ENCODE assay signal across 10 cellular contexts in genomic region chr3:52240886-52241244, GRCh38. TPM values are rescaled to one million over a fixed set of nuclear protein-coding genes. Genes with fewer than 3 reads are reported as not detected.
A peak's percentile ranks its signal among the peaks of the same experiment; 100 is the strongest.
DNase-seq lines count a peak whose midpoint lies in the region; ATAC-seq and TF ChIP-seq lines count a peak whose summit lies in the region.
"Had no signal": no experiment of that assay in that cellular context is flagged by ENCODE, and none has a peak within 500 bp of the region (broad histone marks: within the 10 kb centered on the region; RNA-seq: fewer than 3 reads in every experiment).

No MANE protein-coding gene starts in this region.

- H3K4me2 ChIP-seq in hepatocyte: no peak overlapping the region

- peaks cover 37% of the 10 kb centered on the region for H3K4me1 ChIP-seq in hepatocyte (ENCODE audit: insufficient read depth)

- no peak overlapping the region for H2AFZ ChIP-seq in hepatocyte

- H3K27ac Mint-ChIP-seq in activated B cell treated with CpG ODN at 0.5 μM for 24 hours: peak overlapping the region; percentile 87

- POLR2A ChIA-PET in activated B cell treated with CpG ODN at 0.5 μM for 24 hours (lab: Charles Lee): interaction anchor here (0.9 to 12.1 kb wide), 7 partner anchors 9 to 245 kb away, joined by 4 to 147 read pairs (median 22); partner anchors contain the start of genes GLYCTK, RPL29, TLR9 and WDR82

- peaks cover 32% of the 10 kb centered on the region for H3K79me2 ChIP-seq in hepatocyte

- WGBS in hepatocyte (ENCODE audit: low lambda C conversion rate, missing lambda C conversion rate): 99% methylated on average over 3 of the region's 3 CpGs

- H3K9me3 Mint-ChIP-seq in activated B cell treated with CpG ODN at 0.5 μM for 24 hours: no peaks in the 10 kb centered on the region

- peak; percentile 19 for DNase-seq in activated T-cell treated with anti-CD3 and anti-CD28 coated beads, Interleukin-2, amount 50 U/mL, for 1 hour
- no peak for DNase-seq in activated T-cell treated with anti-CD3 and anti-CD28 coated beads, Interleukin-2, amount 50 U/mL, for 48 hours
- DNase-seq in activated B cell treated with CpG ODN at 0.5 μM for 24 hours (no peak), hepatocyte (ENCODE audit: low spot score) (no peak), NCI-H1048 (lab: John Stamatoyannopoulos, UW) (no peak)
- DNase-seq: NCI-H2227 treated with DMSO at 0.1 percent for 48 hours had no signal

- H4K20me1 ChIP-seq in hepatocyte (ENCODE audit: insufficient read depth, poor library complexity, severe bottlenecking): peaks cover 7% of the 10 kb centered on the region

- intact Hi-C loops in activated B cell treated with CpG ODN at 0.5 μM for 24 hours (cut with micrococcal nuclease): no loop called here

- H3K4me3 ChIP-seq in hepatocyte: no peak overlapping the region

- H3K27me3 Mint-ChIP-seq in activated B cell treated with CpG ODN at 0.5 μM for 24 hours: no peaks in the 10 kb centered on the region

- TF ChIP-seq CTCF in activated B cell treated with CpG ODN at 0.5 μM for 24 hours (IDR thresholded peaks at IDR 0.05): no peak
- no peak for TF ChIP-seq CTCF in hepatocyte (IDR thresholded peaks at IDR 0.05; ENCODE audit: poor library complexity)

- ATAC-seq in activated B cell treated with CpG ODN at 0.5 μM for 24 hours (ENCODE audit: low read depth): no peak
- no peak for ATAC-seq in GM21390 (IDR thresholded peaks at IDR 0.05; ENCODE audit: unreplicated experiment)
- no peak for ATAC-seq in HG03571 (IDR thresholded peaks at IDR 0.05; ENCODE audit: unreplicated experiment)

- peaks cover 76% of the 10 kb centered on the region for H3K4me1 Mint-ChIP-seq in activated B cell treated with CpG ODN at 0.5 μM for 24 hours

- H3K27ac ChIP-seq in hepatocyte (peak overlapping the region; percentile 47), temporal lobe (ENCODE audit: low read depth, low read length) (peak overlapping the region; percentile 59)

- H3K4me3 Mint-ChIP-seq in activated B cell treated with CpG ODN at 0.5 μM for 24 hours: peak overlapping the region; percentile 96

- no peaks in the 10 kb centered on the region for H3K9me3 ChIP-seq in hepatocyte (ENCODE audit: low read depth)

- CTCF ChIA-PET in activated B cell treated with CpG ODN at 0.5 μM for 24 hours (lab: Charles Lee): interaction anchor here (1.0 to 1.6 kb wide), 7 partner anchors 12 to 98 kb away, joined by 3 to 10 read pairs (median 6); partner anchors contain the start of gene WDR82

- H3K27me3 ChIP-seq in hepatocyte: no peaks in the 10 kb centered on the region

- H3K36me3 Mint-ChIP-seq in activated B cell treated with CpG ODN at 0.5 μM for 24 hours (ENCODE audit: low read depth): peaks cover 11% of the 10 kb centered on the region

- no peaks in the 10 kb centered on the region for H3K9me2 ChIP-seq in hepatocyte (replicated peaks; ENCODE audit: insufficient read depth)

- H3K36me3 ChIP-seq in hepatocyte (replicated peaks; ENCODE audit: insufficient read depth, low read depth): no peaks in the 10 kb centered on the region

RNA-seq across cellular contexts. Expression of gene TWF2, which starts 1.9 kb away (rescaled TPM):
- 74.1 and 76.7 TPM in 2 replicates for total RNA-seq in activated B cell treated with CpG ODN at 0.5 μM for 24 hours
- total RNA-seq in hepatocyte: 52.5 and 59.1 TPM in 2 replicates
- 45.7 and 47.4 TPM in 2 replicates for polyA plus RNA-seq in hepatocyte
- total RNA-seq in temporal lobe: 17.2 TPM

RNA-seq across cellular contexts. Expression of gene PPM1M, which starts 4.7 kb away (rescaled TPM):
- 44.4 and 44.6 TPM in 2 replicates for total RNA-seq in activated B cell treated with CpG ODN at 0.5 μM for 24 hours
- 6.2 and 8.0 TPM in 2 replicates for total RNA-seq in hepatocyte
- 8.4 and 10.7 TPM in 2 replicates for polyA plus RNA-seq in hepatocyte
- total RNA-seq in temporal lobe: 6.9 TPM

RNA-seq across cellular contexts. Expression of gene TLR9, which starts 15.4 kb away (rescaled TPM):
- 10.4 and 11.4 TPM in 2 replicates for total RNA-seq in activated B cell treated with CpG ODN at 0.5 μM for 24 hours
- not detected in 2 replicates for total RNA-seq in hepatocyte
- not detected in 2 replicates for polyA plus RNA-seq in hepatocyte
- total RNA-seq in temporal lobe: not detected
- total RNA-seq: bronchial epithelial cell had no signal

RNA-seq across cellular contexts. Expression of gene WDR82, which starts 37.6 kb away (rescaled TPM):
- 84.1 and 86.4 TPM in 2 replicates for total RNA-seq in activated B cell treated with CpG ODN at 0.5 μM for 24 hours
- 50.9 and 52.1 TPM in 2 replicates for total RNA-seq in hepatocyte
- polyA plus RNA-seq in hepatocyte: 20.2 and 24.8 TPM in 2 replicates
- total RNA-seq in temporal lobe: 135 TPM

RNA-seq across cellular contexts. Expression of gene ALAS1, which starts 42.9 kb away (rescaled TPM):
- total RNA-seq in activated B cell treated with CpG ODN at 0.5 μM for 24 hours (25.9 and 27.6 TPM in 2 replicates), hepatocyte (81.8 and 85.3 TPM in 2 replicates), temporal lobe (29.0 TPM)
- 90.1 and 91.2 TPM in 2 replicates for polyA plus RNA-seq in hepatocyte

Comparison
In these comparisons a context has a peak if more than half of its experiments do, and no peak if none do; other contexts are left out.
1. RNA of gene TLR9, which starts 15.4 kb away (total RNA-seq): 10.4 to 11.4 TPM in activated B cell treated with CpG ODN at 0.5 μM for 24 hours; not detected in hepatocyte and not detected in temporal lobe (single experiment); every median in the first group is over 10 times any median in the second.